In the genomic region with DNA sequence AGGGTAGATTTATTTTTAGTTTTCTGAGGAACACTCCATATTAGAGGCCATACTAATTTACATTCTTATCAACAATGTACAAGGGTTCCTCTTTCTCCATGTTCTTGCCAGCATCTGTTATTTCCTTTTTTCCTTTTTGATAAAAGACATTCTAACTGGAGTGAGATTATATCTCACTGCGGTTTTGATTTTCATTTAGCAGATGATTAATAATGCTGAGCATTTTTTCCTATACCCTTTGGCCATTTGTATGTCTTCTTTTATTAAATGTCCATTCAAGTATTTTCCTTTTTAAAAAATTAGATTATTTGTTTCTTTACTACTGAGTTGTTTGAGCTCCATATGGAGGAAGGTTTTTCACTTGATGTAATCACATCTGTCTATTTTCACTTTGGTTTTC, we compare ENCODE assay signal across 4 cellular contexts.
"Had no signal": no experiment of that assay in that cellular context is flagged by ENCODE, and none has a peak within 500 bp of the region (broad histone marks: within the 10 kb centered on the region; RNA-seq: fewer than 3 reads in every experiment).

No MANE protein-coding gene starts in this region.

- H3K4me3 Mint-ChIP-seq: GM23338, H9 had no signal

- H3K4me2 ChIP-seq: GM23338 had no signal

- ATAC-seq: GM23338 had no signal

- H2AFZ ChIP-seq: GM23338 had no signal

- H3K4me1 Mint-ChIP-seq: GM23338 had no signal

- H3K4me3 ChIP-seq: GM23338 had no signal

- DNase-seq: H9, HCEC 1CT, IMR-90 had no signal

- H3K27ac Mint-ChIP-seq: GM23338, H9 had no signal
